In genomic region chr17:40482722-40483121, GRCh38 we compare ENCODE assay signal across 1 cellular context.
TF ChIP-seq lines count a peak whose summit lies in the region.

No MANE protein-coding gene starts in this region.

TF ChIP-seq in SK-N-SH treated with all-trans-retinoic acid at 6 μM for 48 hours, 23 proteins besides CTCF, POLR2A, EP300 and RAD21 (continued from another document):
- TF ChIP-seq PATZ1 (CRISPR knock-in tag; IDR thresholded peaks at IDR 0.05; ENCODE audit: borderline replicate concordance) = no peak
- TF ChIP-seq TSHZ2 (CRISPR knock-in tag; IDR thresholded peaks at IDR 0.05) = no peak
- no peak for TF ChIP-seq ZNF565 (CRISPR knock-in tag; conservative IDR thresholded peaks at IDR 0.05; ENCODE audit: low read depth)
- TF ChIP-seq RARB (CRISPR knock-in tag; IDR thresholded peaks at IDR 0.05) = no peak
- no peak for TF ChIP-seq ZNF70 (CRISPR knock-in tag; IDR thresholded peaks at IDR 0.05)
- no peak for TF ChIP-seq POU6F1 (CRISPR knock-in tag; IDR thresholded peaks at IDR 0.05; ENCODE audit: borderline replicate concordance, low read depth)
- TF ChIP-seq GLIS3 (CRISPR knock-in tag; IDR thresholded peaks at IDR 0.05) = no peak
- no peak for TF ChIP-seq TOX (CRISPR knock-in tag; IDR thresholded peaks at IDR 0.05; ENCODE audit: borderline replicate concordance)
- no peak for TF ChIP-seq BACH2 (CRISPR knock-in tag; IDR thresholded peaks at IDR 0.05; ENCODE audit: borderline replicate concordance)
- TF ChIP-seq ZFP3 (CRISPR knock-in tag; IDR thresholded peaks at IDR 0.05) = no peak
- TF ChIP-seq ZFP30 (CRISPR knock-in tag; IDR thresholded peaks at IDR 0.05) = no peak
- TF ChIP-seq CREB5 (CRISPR knock-in tag; IDR thresholded peaks at IDR 0.05; ENCODE audit: low read depth) = no peak
- TF ChIP-seq ZNF8 (CRISPR knock-in tag; IDR thresholded peaks at IDR 0.05) = no peak
- no peak for TF ChIP-seq ZC3H10 (CRISPR knock-in tag; IDR thresholded peaks at IDR 0.05)
